12 cellular contexts compared by ENCODE assay signal in genomic region chr7:64219710-64220298, GRCh38. TPM values are rescaled to one million over a fixed set of nuclear protein-coding genes. Genes with fewer than 3 reads are reported as not detected.
"Had no signal": no experiment of that assay in that cellular context is flagged by ENCODE, and none has a peak within 500 bp of the region (broad histone marks: within the 10 kb centered on the region; RNA-seq: fewer than 3 reads in every experiment).

No MANE protein-coding gene starts in this region.

RNA-seq across cellular contexts. Expression of gene ZNF679, which starts 8.5 kb away (rescaled TPM):
- total RNA-seq: OCI-LY7, PC-3, PC-9, Peyer's patch, Right ventricle myocardium inferior, Right ventricle myocardium superior, RPMI7951, SJSA1, SK-MEL-5, T-cell had no signal
- polyA plus RNA-seq: SK-N-SH had no signal

RNA-seq across cellular contexts. Expression of gene ZNF735, which starts 12.8 kb away (rescaled TPM):
- total RNA-seq: OCI-LY7, PC-3, PC-9, Peyer's patch, Right ventricle myocardium inferior, Right ventricle myocardium superior, RPMI7951, SJCRH30, SJSA1, SK-MEL-5, T-cell had no signal
- polyA plus RNA-seq: SK-N-SH had no signal
